8 cellular contexts compared by ENCODE assay signal in the genomic region with DNA sequence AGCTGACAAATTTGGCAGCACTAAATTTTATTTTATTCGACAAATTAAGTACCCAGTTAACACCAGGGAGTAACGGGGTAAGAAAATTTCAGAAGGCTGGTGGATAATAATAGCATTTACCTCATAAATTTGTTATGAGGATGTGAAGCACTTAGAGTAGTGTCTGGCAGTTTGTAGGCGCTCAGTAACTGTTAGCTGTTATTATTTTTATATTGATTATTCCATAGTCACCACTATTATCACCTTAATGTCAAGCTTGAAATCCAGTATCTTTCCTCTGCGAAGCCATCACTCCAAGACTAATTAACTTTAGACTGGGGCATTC. TPM values are rescaled to one million over a fixed set of nuclear protein-coding genes. Genes with fewer than 3 reads are reported as not detected.
DNase-seq lines count a peak whose midpoint lies in the region; ATAC-seq and TF ChIP-seq lines count a peak whose summit lies in the region.

No MANE protein-coding gene starts in this region.

- H3K4me1 Mint-ChIP-seq in nephron, result peaks cover 35% of the 10 kb centered on the region

- peak overlapping the region; percentile 90 to 97 (median 94) for H3K4me3 Mint-ChIP-seq in nephron

- ATAC-seq in GM21367 (IDR thresholded peaks at IDR 0.05; ENCODE audit: unreplicated experiment) (peak; percentile 9), left lobe of liver (no peak)

- peak overlapping the region; percentile 98 for H3K4me2 ChIP-seq in KMS-11

- peaks cover 41% of the 10 kb centered on the region for H3K79me2 ChIP-seq in KMS-11 (ENCODE audit: insufficient read depth, low read depth)

- H3K9me3 Mint-ChIP-seq in nephron, result no peaks in the 10 kb centered on the region

- peak overlapping the region; percentile 82 for H3K9ac ChIP-seq in KMS-11

- H3K4me3 ChIP-seq in KMS-11 (IDR thresholded peaks at IDR 0.05; ENCODE audit: insufficient read depth, low read depth, low read length) (no peak overlapping the region), ectodermal cell (ENCODE audit: insufficient read depth, low read depth, low read length) (peak overlapping the region; percentile 88)

- 28 to 80% methylated on average over 2 to 3 of the region's 4 CpGs for WGBS in ectodermal cell, 2 experiments

- TF ChIP-seq CTCF in KMS-11 (conservative IDR thresholded peaks at IDR 0.05; ENCODE audit: low read depth, low read length), result no peak
- TF ChIP-seq CTCF in nephron (IDR thresholded peaks at IDR 0.05; ENCODE audit: unreplicated experiment in 3 of 3), result no peak

- peak overlapping the region; percentile 99 for H2AFZ ChIP-seq in KMS-11 (ENCODE audit: low read depth)

- peak overlapping the region; percentile 71 to 92 (median 83) for H3K27ac Mint-ChIP-seq in nephron

- peak overlapping the region; percentile 66; the same call in 1 of the 2 replicates for H3K27ac ChIP-seq in KMS-11
- no peak overlapping the region for H3K27ac ChIP-seq in ectodermal cell (ENCODE audit: insufficient read depth, low read depth, low read length, poor library complexity, severe bottlenecking)

- H3K36me3 ChIP-seq in KMS-11 (ENCODE audit: insufficient read depth) (no peaks in the 10 kb centered on the region; the same call in 1 of the 2 replicates), ectodermal cell (ENCODE audit: control insufficient read depth, insufficient read depth, low read length) (no peaks in the 10 kb centered on the region)

- H3K4me1 ChIP-seq in KMS-11 (ENCODE audit: low read depth, poor library complexity, severe bottlenecking), result peaks cover 36% of the 10 kb centered on the region
- no peaks in the 10 kb centered on the region for H3K4me1 ChIP-seq in ectodermal cell (ENCODE audit: control insufficient read depth, insufficient read depth, low read length)

- no peaks in the 10 kb centered on the region for H3K27me3 Mint-ChIP-seq in nephron (ENCODE audit: low read depth)

- no peaks in the 10 kb centered on the region for H3K27me3 ChIP-seq in KMS-11 (ENCODE audit: insufficient read depth, low read depth)
- no peaks in the 10 kb centered on the region for H3K27me3 ChIP-seq in ectodermal cell (ENCODE audit: control insufficient read depth, insufficient read depth, low read length, poor library complexity, severe bottlenecking)

- DNase-seq in left lobe of liver (ENCODE audit: low spot score) (no peak), H4 (ENCODE audit: low spot score) (no peak), mucosa of gallbladder (ENCODE audit: low spot score) (no peak), OCI-M1 (lab: John Stamatoyannopoulos, UW) (no peak)

- H3K36me3 Mint-ChIP-seq in nephron (ENCODE audit: low read depth), result peaks cover 9% of the 10 kb centered on the region

- no peaks in the 10 kb centered on the region for H3K9me3 ChIP-seq in ectodermal cell (ENCODE audit: control insufficient read depth, low read length)

- H4K20me1 ChIP-seq in KMS-11 (ENCODE audit: insufficient read depth), result peaks cover 10% of the 10 kb centered on the region; the same call in 1 of the 2 replicates

RNA-seq across cellular contexts. Expression of a gene that starts 0.6 kb away (rescaled TPM):
- 109 TPM for polyA plus RNA-seq in ectodermal cell (2013, experiment 1 of 4)
- 124 TPM for polyA plus RNA-seq in ectodermal cell (2013, experiment 2 of 4)
- 118 TPM for polyA plus RNA-seq in ectodermal cell (2013, experiment 3 of 4)
- polyA plus RNA-seq in ectodermal cell (2013, experiment 4 of 4), result 132 TPM
- 16.0 TPM for total RNA-seq in left lobe of liver
- 117 and 154 TPM in 2 replicates for total RNA-seq in H4 (2014; rRNA removed; shearing (Covaris generic))
- 43.6 TPM for total RNA-seq in mucosa of gallbladder

RNA-seq across cellular contexts. Expression of a gene that starts 28.6 kb away (rescaled TPM):
- 20.0 TPM for polyA plus RNA-seq in ectodermal cell (2013, experiment 1 of 4)
- polyA plus RNA-seq in ectodermal cell (2013, experiment 2 of 4), result 20.0 TPM
- 17.4 TPM for polyA plus RNA-seq in ectodermal cell (2013, experiment 3 of 4)
- 19.7 TPM for polyA plus RNA-seq in ectodermal cell (2013, experiment 4 of 4)
- 4.0 TPM for total RNA-seq in left lobe of liver
- total RNA-seq in H4 (2014; rRNA removed; shearing (Covaris generic)), result 86.1 and 109 TPM in 2 replicates
- 43.2 TPM for total RNA-seq in mucosa of gallbladder
